ENCODE assay signal across 23 cellular contexts in genomic region chr15:82597815-82598214, GRCh38. TPM values are rescaled to one million over a fixed set of nuclear protein-coding genes. Genes with fewer than 3 reads are reported as not detected.
"Had no signal": no experiment of that assay in that cellular context is flagged by ENCODE, and none has a peak within 500 bp of the region (broad histone marks: within the 10 kb centered on the region; RNA-seq: fewer than 3 reads in every experiment).

No MANE protein-coding gene starts in this region.

- H3K4me1 ChIP-seq: esophagus squamous epithelium, gastrocnemius medialis, heart right ventricle, left lung, lower lobe of right lung had no signal

- H3K27me3 ChIP-seq: dorsolateral prefrontal cortex, esophagus squamous epithelium had no signal

- H3K4me3 ChIP-seq: coronary artery, dorsolateral prefrontal cortex, esophagus squamous epithelium, gastrocnemius medialis, heart right ventricle, left lung, lower lobe of right lung had no signal

- H3K36me3 ChIP-seq: esophagus squamous epithelium, gastrocnemius medialis, heart right ventricle, left lung, lower lobe of right lung had no signal

- H3K9me3 ChIP-seq: esophagus squamous epithelium, gastrocnemius medialis, heart right ventricle, left lung, lower lobe of right lung had no signal

- H3K27ac ChIP-seq: coronary artery, dorsolateral prefrontal cortex, esophagus squamous epithelium, gastrocnemius medialis, heart right ventricle, left lung, lower lobe of right lung had no signal

- ATAC-seq: gastrocnemius medialis; heart right ventricle; left cardiac atrium; left lung; left ventricle myocardium superior; lower lobe of right lung; naive thymus-derived CD4-positive, alpha-beta T cell had no signal

- DNase-seq: dermis blood vessel endothelial cell; dorsolateral prefrontal cortex; effector CD4-positive, alpha-beta T cell; effector memory CD4-positive, alpha-beta T cell; esophagus squamous epithelium; foreskin fibroblast; foreskin melanocyte; gastrocnemius medialis; glutamatergic neuron; head of caudate nucleus; heart right ventricle; hippocampal formation; left cardiac atrium; left lung; left ventricle myocardium superior; lower lobe of right lung; mesendoderm; midbrain; naive thymus-derived CD4-positive, alpha-beta T cell had no signal

RNA-seq across cellular contexts. Expression of gene CPEB1, which starts 49.3 kb away (rescaled TPM):
- total RNA-seq: dermis blood vessel endothelial cell, endothelial cell of umbilical vein, glomerular endothelial cell, mononuclear cell had no signal
- polyA plus RNA-seq: endothelial cell of umbilical vein had no signal
